ENCODE assay signal across 17 cellular contexts in genomic region chr20:37864275-37864674, GRCh38. TPM values are rescaled to one million over a fixed set of nuclear protein-coding genes. Genes with fewer than 3 reads are reported as not detected.
DNase-seq lines count a peak whose midpoint lies in the region; ATAC-seq and TF ChIP-seq lines count a peak whose summit lies in the region.
"Had no signal": no experiment of that assay in that cellular context is flagged by ENCODE, and none has a peak within 500 bp of the region (broad histone marks: within the 10 kb centered on the region; RNA-seq: fewer than 3 reads in every experiment).

No MANE protein-coding gene starts in this region.

- H3K4me1 ChIP-seq in A673 (ENCODE audit: insufficient read depth, low read length, poor library complexity, severe bottlenecking), result peaks cover 35% of the 10 kb centered on the region
- H3K4me1 ChIP-seq: Caco-2 had no signal

- no peak for ATAC-seq in memory B cell (ENCODE audit: low read depth)
- ATAC-seq in sciatic nerve, result no peak
- ATAC-seq in GM18498 (IDR thresholded peaks at IDR 0.05; ENCODE audit: unreplicated experiment), result no peak
- ATAC-seq in GM18870 (IDR thresholded peaks at IDR 0.05; ENCODE audit: unreplicated experiment), result no peak
- ATAC-seq: Panc1, Right ventricle myocardium inferior had no signal

- TF ChIP-seq CTCF in A673 (conservative IDR thresholded peaks at IDR 0.05; ENCODE audit: low read depth, low read length), result no peak
- TF ChIP-seq CTCF in brain (conservative IDR thresholded peaks at IDR 0.05), result no peak

- H3K27ac Mint-ChIP-seq in brain (peak overlapping the region in 4 of 5 experiments; percentile 83 to 98 (median 92)), memory B cell (peak overlapping the region; percentile 53)
- H3K27ac Mint-ChIP-seq: CD4-positive, CD25-positive, alpha-beta regulatory T cell had no signal

- peak overlapping the region in 1 of 5 experiments; percentile 43 for H3K4me3 Mint-ChIP-seq in brain
- H3K4me3 Mint-ChIP-seq in memory B cell, result no peak overlapping the region
- H3K4me3 Mint-ChIP-seq: CD4-positive, CD25-positive, alpha-beta regulatory T cell had no signal

- H3K27me3 Mint-ChIP-seq in brain (no peaks in the 10 kb centered on the region), memory B cell (no peaks in the 10 kb centered on the region)
- H3K27me3 Mint-ChIP-seq: CD4-positive, CD25-positive, alpha-beta regulatory T cell had no signal

- H3K4me3 ChIP-seq in A673 (ENCODE audit: low read depth, low read length, poor library complexity, severe bottlenecking), result no peak overlapping the region

- no peaks in the 10 kb centered on the region for H3K27me3 ChIP-seq in A673 (replicated peaks; ENCODE audit: insufficient read depth, low read depth, low read length, poor library complexity)
- H3K27me3 ChIP-seq: BE2C had no signal

- H3K4me1 Mint-ChIP-seq in brain (peaks cover 59% of the 10 kb centered on the region), memory B cell (peaks cover 2% of the 10 kb centered on the region)

- H3K9me3 ChIP-seq in A673 (ENCODE audit: low read depth, low read length, poor library complexity, severe bottlenecking), result no peaks in the 10 kb centered on the region
- H3K9me3 ChIP-seq: BE2C, Caco-2 had no signal

- peaks cover 0 to 5% (median 0%) of the 10 kb centered on the region in 5 experiments for H3K9me3 Mint-ChIP-seq in brain
- no peaks in the 10 kb centered on the region for H3K9me3 Mint-ChIP-seq in memory B cell
- H3K9me3 Mint-ChIP-seq: CD4-positive, CD25-positive, alpha-beta regulatory T cell had no signal

- H3K36me3 Mint-ChIP-seq in brain (peaks cover 39% of the 10 kb centered on the region), memory B cell (peaks cover 47% of the 10 kb centered on the region)

- peak overlapping the region; percentile 66 for H3K27ac ChIP-seq in A673 (ENCODE audit: low read depth, low read length, poor library complexity, severe bottlenecking)

- intact Hi-C loops in A673 (cut with micrococcal nuclease; ENCODE audit: unreplicated experiment) (no loop called here), sciatic nerve (cut with DNase I) (no loop called here)

- CTCF ChIA-PET in A673 (lab: Charles Lee), result no interaction called here

- no TSS peak for BruUV-seq in A673 (replicated peaks; lab: Mats Ljungman, UMichigan)

- POLR2A ChIA-PET in A673 (lab: Charles Lee; ENCODE audit: low non-redundant PET), result no interaction called here

- H3K36me3 ChIP-seq in A673 (ENCODE audit: insufficient read depth, low read length, poor library complexity, severe bottlenecking), result no peaks in the 10 kb centered on the region

- peak; percentile 75 for DNase-seq in A673 (ENCODE audit: low spot score)
- no peak for DNase-seq in memory B cell (ENCODE audit: low spot score in 2 of 2)
- peak; percentile 25 for DNase-seq in sciatic nerve (ENCODE audit: low spot score)
- DNase-seq in stimulated activated CD4-positive, alpha-beta T cell treated with anti-CD3 and anti-CD28 coated beads, Interleukin-4, amount 100 ng/mL, for 24 hours, result no peak
- DNase-seq: BE2C; Caco-2; CD4-positive, CD25-positive, alpha-beta regulatory T cell; GOT3; KBM-7; NCI-H1105; NCI-H2081 treated with DMSO at 0.1 percent for 48 hours had no signal

RNA-seq across cellular contexts. Expression of gene VSTM2L, which starts 38.7 kb away (rescaled TPM):
- total RNA-seq in A673 (2021), result 23.3 and 23.5 TPM in 2 replicates
- 46.5 TPM for polyA plus RNA-seq in brain (ENCODE audit: insufficient read depth, low read depth, low replicate concordance)
- 1.6 TPM for total RNA-seq in sciatic nerve
- total RNA-seq: Caco-2; CD4-positive, CD25-positive, alpha-beta regulatory T cell; NCI-H460 had no signal
- polyA plus RNA-seq: CD4-positive, CD25-positive, alpha-beta regulatory T cell had no signal

Comparison
In these comparisons a context has a peak if more than half of its experiments do, and no peak if none do; other contexts are left out.
1. DNase-seq: peak in A673 (single experiment) and sciatic nerve (single experiment); none in memory B cell (0 of 2) and stimulated activated CD4-positive, alpha-beta T cell treated with anti-CD3 and anti-CD28 coated beads, Interleukin-4, amount 100 ng/mL, for 24 hours (single experiment).